In genomic region chr1:212225871-212226302, GRCh38 we compare ENCODE assay signal across 13 cellular contexts.
DNase-seq lines count a peak whose midpoint lies in the region; ATAC-seq and FAIRE-seq lines count a peak whose summit lies in the region.
"Had no signal": no experiment of that assay in that cellular context is flagged by ENCODE, and none has a peak within 500 bp of the region (broad histone marks: within the 10 kb centered on the region; RNA-seq: fewer than 3 reads in every experiment).

No MANE protein-coding gene starts in this region.

- no peaks in the 10 kb centered on the region for H3K36me3 Mint-ChIP-seq in activated T-cell treated with anti-CD3 and anti-CD28 coated beads, Interleukin-2, amount 50 U/mL, for 24 hours (ENCODE audit: low read depth)

- peaks cover 28% of the 10 kb centered on the region for H3K4me1 Mint-ChIP-seq in activated T-cell treated with anti-CD3 and anti-CD28 coated beads, Interleukin-2, amount 50 U/mL, for 24 hours (ENCODE audit: low read depth)
- peaks cover 28% of the 10 kb centered on the region for H3K4me1 Mint-ChIP-seq in stimulated activated naive CD8-positive, alpha-beta T cell treated with anti-CD3 and anti-CD28 coated beads, Interleukin-15, amount 100 ng/mL, for 72 hours

- no peak overlapping the region for H3K27ac Mint-ChIP-seq in activated T-cell treated with anti-CD3 and anti-CD28 coated beads, Interleukin-2, amount 50 U/mL, for 24 hours
- no peak overlapping the region for H3K27ac Mint-ChIP-seq in stimulated activated naive CD8-positive, alpha-beta T cell treated with anti-CD3 and anti-CD28 coated beads, Interleukin-15, amount 100 ng/mL, for 72 hours

- ATAC-seq in stimulated activated naive CD8-positive, alpha-beta T cell treated with anti-CD3 and anti-CD28 coated beads, Interleukin-15, amount 100 ng/mL, for 72 hours, result peak; percentile 48
- no peak for ATAC-seq in HG02678 (IDR thresholded peaks at IDR 0.05; ENCODE audit: unreplicated experiment)

- peak; percentile 87 for FAIRE-seq in RCC 7860 (lab: Jason Lieb, UNC)

- no peak overlapping the region for H3K4me3 Mint-ChIP-seq in activated T-cell treated with anti-CD3 and anti-CD28 coated beads, Interleukin-2, amount 50 U/mL, for 24 hours
- H3K4me3 Mint-ChIP-seq in stimulated activated naive CD8-positive, alpha-beta T cell treated with anti-CD3 and anti-CD28 coated beads, Interleukin-15, amount 100 ng/mL, for 72 hours, result peak overlapping the region in 1 of 2 donors; percentile 8

- H3K9me3 Mint-ChIP-seq in activated T-cell treated with anti-CD3 and anti-CD28 coated beads, Interleukin-2, amount 50 U/mL, for 24 hours, result no peaks in the 10 kb centered on the region
- H3K9me3 Mint-ChIP-seq in stimulated activated naive CD8-positive, alpha-beta T cell treated with anti-CD3 and anti-CD28 coated beads, Interleukin-15, amount 100 ng/mL, for 72 hours, result no peaks in the 10 kb centered on the region

- DNase-seq in activated T-cell treated with anti-CD3 and anti-CD28 coated beads, Interleukin-2, amount 50 U/mL, for 1 hour, result peak; percentile 20
- no peak for DNase-seq in activated T-cell treated with anti-CD3 and anti-CD28 coated beads, Interleukin-2, amount 50 U/mL, for 24 hours
- DNase-seq in RCC 7860 (ENCODE audit: low spot score) (peak; percentile 64), kidney glomerular epithelial cell (lab: John Stamatoyannopoulos, UW) (peak; percentile 63), amygdala (lab: John Stamatoyannopoulos, UW) (no peak)
- no peak for DNase-seq in stimulated activated naive CD8-positive, alpha-beta T cell treated with anti-CD3 and anti-CD28 coated beads, Interleukin-15, amount 100 ng/mL, for 72 hours
- no peak for DNase-seq in stimulated activated CD4-positive, alpha-beta T cell treated with anti-CD3 and anti-CD28 coated beads, Interleukin-12 subunit alpha, Interleukin-12 subunit beta, amount 100 ng/mL, for 4 hours
- DNase-seq: DMS79 treated with DMSO at 0.1 percent for 48 hours; dorsolateral prefrontal cortex; NCI-H1105; NCI-H82; stimulated activated CD4-positive, alpha-beta T cell treated with anti-CD3 and anti-CD28 coated beads, Interleukin-2, amount 100 ng/mL, for 48 hours had no signal

- H3K27me3 Mint-ChIP-seq in activated T-cell treated with anti-CD3 and anti-CD28 coated beads, Interleukin-2, amount 50 U/mL, for 24 hours, result no peaks in the 10 kb centered on the region
- H3K27me3 Mint-ChIP-seq in stimulated activated naive CD8-positive, alpha-beta T cell treated with anti-CD3 and anti-CD28 coated beads, Interleukin-15, amount 100 ng/mL, for 72 hours, result no peaks in the 10 kb centered on the region

Comparison
In these comparisons a context has a peak if more than half of its experiments do, and no peak if none do; other contexts are left out.
1. DNase-seq: peak in activated T-cell treated with anti-CD3 and anti-CD28 coated beads, Interleukin-2, amount 50 U/mL, for 1 hour (single experiment), RCC 7860 (single experiment) and kidney glomerular epithelial cell (single experiment); none in activated T-cell treated with anti-CD3 and anti-CD28 coated beads, Interleukin-2, amount 50 U/mL, for 24 hours (single experiment), stimulated activated naive CD8-positive, alpha-beta T cell treated with anti-CD3 and anti-CD28 coated beads, Interleukin-15, amount 100 ng/mL, for 72 hours (0 of 2), stimulated activated CD4-positive, alpha-beta T cell treated with anti-CD3 and anti-CD28 coated beads, Interleukin-12 subunit alpha, Interleukin-12 subunit beta, amount 100 ng/mL, for 4 hours (single experiment) and amygdala (0 of 56).